In genomic region chr1:205918955-205919746, GRCh38 we compare ENCODE assay signal across 8 cellular contexts. TPM values are rescaled to one million over a fixed set of nuclear protein-coding genes. Genes with fewer than 3 reads are reported as not detected.
DNase-seq lines count a peak whose midpoint lies in the region; ATAC-seq and TF ChIP-seq lines count a peak whose summit lies in the region.

No MANE protein-coding gene starts in this region.

- peak; percentile 96 for TF ChIP-seq CTCF in GM10266 (IDR thresholded peaks at IDR 0.05; ENCODE audit: control insufficient read depth, insufficient read depth, low read depth, missing control alignments)
- TF ChIP-seq CTCF in omental fat pad (IDR thresholded peaks at IDR 0.05), result peak in 1 of 3 donors; percentile 76

- peak overlapping the region; percentile 31 for H3K27ac ChIP-seq in temporal lobe (ENCODE audit: low read depth, low read length)

- ATAC-seq in omental fat pad (ENCODE audit: low FRiP score) (peak; percentile 79), GM19023 (IDR thresholded peaks at IDR 0.05; ENCODE audit: unreplicated experiment) (no peak)

- peak; percentile 75 for DNase-seq in GM10266 (ENCODE audit: extremely low spot score)
- peak; percentile 78 for DNase-seq in M059J (ENCODE audit: low read depth)
- peak; percentile 48 to 54 for DNase-seq in SHP77 (lab: John Stamatoyannopoulos, UW)
- DNase-seq in activated T-helper 9 cell treated with anti-CD3 and anti-CD28 coated beads, Interleukin-2, amount 50 U/mL, for 16 hours (ENCODE audit: low read depth), result peak; percentile 29
- DNase-seq in foreskin melanocyte, result peak; percentile 56
- DNase-seq in omental fat pad (ENCODE audit: low spot score), result peak; percentile 78

RNA-seq across cellular contexts. Expression of gene SLC26A9, which starts 24.1 kb away (rescaled TPM):
- 0.07 TPM in 1 of 2 replicates, not detected in the other for total RNA-seq in M059J (2014; rRNA removed; shearing (Covaris generic))
- total RNA-seq in omental fat pad (under 1 TPM in 2 of 4 donors, not detected in 2; 0.24 to 0.37 TPM), temporal lobe (not detected)
